In genomic region chr9:136049451-136050265, GRCh38 we compare ENCODE assay signal across 3 cellular contexts.
A peak's percentile ranks its signal among the peaks of the same experiment; 100 is the strongest.
TF ChIP-seq lines count a peak whose summit lies in the region.

No MANE protein-coding gene starts in this region.

TF ChIP-seq in IMR-90, 13 proteins besides CTCF, POLR2A, EP300 and RAD21:
- TF ChIP-seq RFX5 (IDR thresholded peaks at IDR 0.05; ENCODE audit: low read depth, low read length): no peak

TF ChIP-seq in H1, 55 proteins besides CTCF, POLR2A, EP300 and RAD21:
- TF ChIP-seq GABPA (IDR thresholded peaks at IDR 0.05; ENCODE audit: borderline replicate concordance, insufficient read depth, low read length): peak; percentile 41; the same call in 1 of the 2 replicates
- TF ChIP-seq SIX5 (IDR thresholded peaks at IDR 0.05; ENCODE audit: low read depth, low read length): no peak
TF ChIP-seq in H1: peak in this region for 1.

TF ChIP-seq in GM12891, 5 proteins besides CTCF, POLR2A, EP300 and RAD21:
- TF ChIP-seq PAX5 (IDR thresholded peaks at IDR 0.05; ENCODE audit: insufficient read depth, low read length, severe bottlenecking): no peak
- TF ChIP-seq SPI1 (IDR thresholded peaks at IDR 0.05; ENCODE audit: low read depth, low read length): no peak
- TF ChIP-seq POLR2AphosphoS5 (IDR thresholded peaks at IDR 0.05; ENCODE audit: low read depth, low read length): no peak
- no peak for TF ChIP-seq POU2F2 (IDR thresholded peaks at IDR 0.05; ENCODE audit: low read depth, low read length)
- no peak for TF ChIP-seq TAF1 (IDR thresholded peaks at IDR 0.05; ENCODE audit: low read depth, low read length)
